In the genomic region with DNA sequence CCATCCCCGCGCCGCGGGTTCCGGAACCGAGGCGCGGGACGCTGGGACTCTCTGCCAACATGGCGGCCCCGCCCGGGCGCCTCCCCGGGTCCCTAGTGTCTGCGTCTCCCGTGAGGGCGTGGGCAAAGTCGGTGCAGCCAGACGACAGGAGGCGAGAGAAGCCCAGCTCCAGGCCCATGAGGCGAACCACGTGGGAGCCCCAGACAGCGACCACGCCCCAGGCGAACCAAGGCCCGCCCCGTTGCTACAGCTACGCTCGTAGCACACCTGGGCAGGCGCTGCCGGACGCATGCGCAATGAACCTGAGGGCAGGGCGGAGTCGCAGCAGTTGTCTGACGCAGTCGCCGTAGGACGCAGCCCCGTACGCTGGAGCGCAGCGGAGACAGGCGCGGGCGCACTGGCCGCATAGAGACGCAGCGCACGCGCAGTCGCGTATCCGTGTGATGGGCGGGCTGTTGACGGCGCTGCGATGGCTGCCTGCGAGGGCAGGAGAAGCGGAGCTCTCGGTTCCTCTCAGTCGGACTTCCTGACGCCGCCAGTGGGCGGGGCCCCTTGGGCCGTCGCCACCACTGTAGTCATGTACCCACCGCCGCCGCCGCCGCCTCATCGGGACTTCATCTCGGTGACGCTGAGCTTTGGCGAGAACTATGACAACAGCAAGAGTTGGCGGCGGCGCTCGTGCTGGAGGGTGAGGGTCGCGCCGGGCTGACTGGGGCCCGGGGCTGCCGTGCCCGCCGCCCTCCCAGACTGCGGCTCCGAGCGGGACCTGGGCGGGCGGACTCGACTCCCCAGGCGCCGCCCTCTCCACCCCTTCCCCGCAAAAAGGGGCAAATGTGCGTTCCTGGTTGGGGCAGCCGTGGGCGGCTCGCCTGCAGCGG, we compare ENCODE assay signal across 8 cellular contexts. TPM values are rescaled to one million over a fixed set of nuclear protein-coding genes. Genes with fewer than 3 reads are reported as not detected.
A peak's percentile ranks its signal among the peaks of the same experiment; 100 is the strongest.
DNase-seq lines count a peak whose midpoint lies in the region; ATAC-seq, FAIRE-seq and TF ChIP-seq lines count a peak whose summit lies in the region.

A gene (plus strand): TSS at position 455 of the 878 bp plus-strand sequence. CDS start 15 bp downstream, at position 470.

- 1% methylated on average over 84 of the region's 101 CpGs; no CpG with 5 or more reads in 1 of the 2 experiments for WGBS in H1 (ENCODE audit: extremely low coverage in 1 of 2, insufficient coverage in 1 of 2, insufficient read length in 1 of 2, insufficient replicate concordance in 2 of 2, low coverage in 1 of 2, low lambda C conversion rate in 2 of 2, missing lambda C conversion rate in 1 of 2), 2 experiments

- no peak within 1 kb of the TSS for H3K23ac ChIP-seq in H1 (ENCODE audit: insufficient read length)

- H4K8ac ChIP-seq in H1 (ENCODE audit: extremely low read depth, insufficient read depth, low read length), result peak within 1 kb of the TSS; percentile 87

- H2BK15ac ChIP-seq in H1 (ENCODE audit: low read length), result no peak within 1 kb of the TSS

- no peak within 1 kb of the TSS for H3K4ac ChIP-seq in H1 (replicated peaks; ENCODE audit: insufficient read length, low read depth, low read length)

- H3K36me3 ChIP-seq in H1 (ENCODE audit: control insufficient read depth in 2 of 4, insufficient read depth in 4 of 4, low read length in 3 of 4), result no peaks in the 10 kb centered on the region; a peak in 1 of 8 replicates

- H3K9ac ChIP-seq in H1 (replicated peaks in 1 of 4; ENCODE audit: extremely low read depth in 1 of 4, low read depth in 3 of 4, low read length in 3 of 4), result peak within 1 kb of the TSS; percentile 40 to 54 (median 49); a peak in 5 of 7 replicates

- peak; percentile 99 for DNase-seq in COLO829 (ENCODE audit: low spot score)
- peak; percentile 97 for DNase-seq in HTR-8/SVneo (ENCODE audit: insufficient read length, low spot score)
- DNase-seq in NOMO-1 treated with dmso at 0.1 percent for 144 hours (lab: John Stamatoyannopoulos, UW; ENCODE audit: unreplicated experiment), result peak; percentile 100
- DNase-seq in activated CD8-positive, alpha-beta memory T cell treated with anti-CD3 and anti-CD28 coated beads for 48 hours (ENCODE audit: low read depth in 2 of 3, low spot score in 2 of 3), result peak; percentile 95 to 99 (median 97)
- peak; percentile 97 to 99 for DNase-seq in H1 (ENCODE audit: low read depth in 1 of 2, low spot score in 2 of 2)
- peak; percentile 95 to 98 for DNase-seq in memory B cell (ENCODE audit: low spot score in 2 of 2)
- peak; percentile 99 for DNase-seq in stimulated activated CD8-positive, alpha-beta memory T cell treated with anti-CD3 and anti-CD28 coated beads, Interleukin-12 subunit alpha, Interleukin-12 subunit beta, amount 100 ng/mL, for 24 hours (ENCODE audit: extremely low read depth)

- peak within 1 kb of the TSS; percentile 88 for H3K27ac Mint-ChIP-seq in memory B cell

- H3K56ac ChIP-seq in H1 (replicated peaks; ENCODE audit: insufficient read length, low read depth, low read length), result no peak within 1 kb of the TSS

- peaks cover 12% of the 10 kb centered on the region; the same call in 1 of the 2 replicates for H3K23me2 ChIP-seq in H1 (ENCODE audit: low read depth, low read length)

- H2BK12ac ChIP-seq in H1 (ENCODE audit: low read depth, low read length), result no peak within 1 kb of the TSS; the same call in 1 of the 2 replicates

- TF ChIP-seq POLR2A in H1 (IDR thresholded peaks at IDR 0.05; ENCODE audit: control extremely low read depth in 1 of 2, low read depth in 2 of 2, low read length in 2 of 2), result peak in 1 of 2 experiments; percentile 73; a peak in 1 of 3 replicates

- POLR2A ChIA-PET in H1 (lab: Charles Lee; ENCODE audit: partially characterized antibody), result interaction anchor here (0.8 to 1.8 kb wide), 12 partner anchors 9 to 154 kb away, joined by 3 to 9 read pairs (median 4); a partner anchor contains a TSS

- ATAC-seq in GM21367 (IDR thresholded peaks at IDR 0.05; ENCODE audit: unreplicated experiment) (peak; percentile 66), memory B cell (ENCODE audit: low read depth) (peak; percentile 76)

- no peak for TF ChIP-seq EP300 in H1 (IDR thresholded peaks at IDR 0.05; ENCODE audit: borderline replicate concordance in 1 of 2, low read depth in 2 of 2, low read length in 2 of 2)

- peak within 1 kb of the TSS; percentile 55 to 81 (median 71) for H3K4me3 ChIP-seq in H1 (ENCODE audit: extremely low read depth in 1 of 4, insufficient read depth in 2 of 4, low read depth in 3 of 4, low read length in 4 of 4)

- H4K91ac ChIP-seq in H1 (replicated peaks; ENCODE audit: insufficient read length, low read length), result peak within 1 kb of the TSS; percentile 18

- peak in 1 of 3 experiments; percentile 6; a peak in 1 of 4 replicates for TF ChIP-seq CTCF in H1 (IDR thresholded peaks at IDR 0.05; ENCODE audit: control extremely low read depth in 1 of 3, insufficient read depth in 1 of 3, low read depth in 1 of 3, low read length in 3 of 3)

- no peaks in the 10 kb centered on the region for H3K9me3 Mint-ChIP-seq in memory B cell

- no peaks in the 10 kb centered on the region for H3K27me3 Mint-ChIP-seq in memory B cell

- H3K79me2 ChIP-seq in H1 (ENCODE audit: control insufficient read depth in 1 of 2, insufficient read depth in 2 of 2, low read length in 2 of 2), result no peaks in the 10 kb centered on the region

- H2BK120ac ChIP-seq in H1 (replicated peaks; ENCODE audit: low read depth, low read length), result no peak within 1 kb of the TSS

- H3K4me2 ChIP-seq in H1 (ENCODE audit: insufficient read depth in 1 of 2, low read depth in 2 of 2, low read length in 2 of 2), result peak within 1 kb of the TSS; percentile 83 to 94

- H4K5ac ChIP-seq in H1 (ENCODE audit: insufficient read length, low read depth, low read length), result peak within 1 kb of the TSS; percentile 10

- peak; percentile 97 for FAIRE-seq in HTR-8/SVneo (lab: Jason Lieb, UNC)
- FAIRE-seq in H1 (lab: Jason Lieb, UNC), result no peak

- TF ChIP-seq RAD21 in H1 (IDR thresholded peaks at IDR 0.05 in 1 of 2, conservative IDR thresholded peaks at IDR 0.05 in 1 of 2; ENCODE audit: low read depth in 2 of 2, low read length in 2 of 2), result no peak

- H3K36me3 Mint-ChIP-seq in memory B cell, result peaks cover 9% of the 10 kb centered on the region

- no peak within 1 kb of the TSS for H2BK20ac ChIP-seq in H1 (ENCODE audit: low read length)

- H3K27me3 ChIP-seq in H1 (replicated peaks in 1 of 4; ENCODE audit: control insufficient read depth in 3 of 4, extremely low read depth in 1 of 4, insufficient read depth in 3 of 4, low read length in 3 of 4), result peaks cover 0 to 11% (median 3%) of the 10 kb centered on the region in 4 experiments; a peak in 5 of 7 replicates

- no peak within 1 kb of the TSS for H3K27ac ChIP-seq in H1 (ENCODE audit: low read depth, low read length)

- no peaks in the 10 kb centered on the region for H4K20me1 ChIP-seq in H1 (replicated peaks in 1 of 2; ENCODE audit: control insufficient read depth in 1 of 2, insufficient read depth in 2 of 2, low read length in 2 of 2)

- CTCF ChIA-PET in H1 (lab: Charles Lee; ENCODE audit: partially characterized antibody), result interaction anchor here (0.7 to 7.8 kb wide), 7 partner anchors 19 to 62 kb away, joined by 3 to 80 read pairs (median 5); a partner anchor contains a TSS

- peak within 1 kb of the TSS; percentile 48; the same call in 1 of the 2 replicates for H3K18ac ChIP-seq in H1 (ENCODE audit: extremely low read depth, low read length)

- 0 out of 2 replicates have a peak within 1 kb of the TSS, but pooled peaks have one; percentile 60 for H2BK5ac ChIP-seq in H1 (ENCODE audit: low read depth, low read length)

- peaks cover 31% of the 10 kb centered on the region for H3K4me1 Mint-ChIP-seq in memory B cell

- H2AFZ ChIP-seq in H1 (ENCODE audit: low read length), result no peak within 1 kb of the TSS; the same call in 1 of the 2 replicates

- H3K79me1 ChIP-seq in H1 (ENCODE audit: low read depth, low read length), result no peaks in the 10 kb centered on the region

- peaks cover 0 to 10% (median 4%) of the 10 kb centered on the region in 4 experiments; a peak in 4 of 7 replicates for H3K4me1 ChIP-seq in H1 (replicated peaks in 1 of 4; ENCODE audit: control insufficient read depth in 3 of 4, insufficient read depth in 4 of 4, low read length in 3 of 4)

- H2AK5ac ChIP-seq in H1 (ENCODE audit: low read depth, low read length), result no peak within 1 kb of the TSS

- no peak within 1 kb of the TSS for H3K14ac ChIP-seq in H1 (ENCODE audit: insufficient read length)

- no peaks in the 10 kb centered on the region for H3K9me3 ChIP-seq in H1 (ENCODE audit: insufficient read depth in 2 of 2, low read depth in 1 of 2, low read length in 1 of 2)

- peak within 1 kb of the TSS; percentile 91 for H3K4me3 Mint-ChIP-seq in memory B cell

TF ChIP-seq in H1, 55 proteins besides CTCF, POLR2A, EP300 and RAD21 (continues in another document):
- TF ChIP-seq, protein P1, sequence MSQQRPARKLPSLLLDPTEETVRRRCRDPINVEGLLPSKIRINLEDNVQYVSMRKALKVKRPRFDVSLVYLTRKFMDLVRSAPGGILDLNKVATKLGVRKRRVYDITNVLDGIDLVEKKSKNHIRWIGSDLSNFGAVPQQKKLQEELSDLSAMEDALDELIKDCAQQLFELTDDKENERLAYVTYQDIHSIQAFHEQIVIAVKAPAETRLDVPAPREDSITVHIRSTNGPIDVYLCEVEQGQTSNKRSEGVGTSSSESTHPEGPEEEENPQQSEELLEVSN (IDR thresholded peaks at IDR 0.05), result peak; percentile 74; the same call in 1 of the 2 replicates
- peak; percentile 89 for TF ChIP-seq CREB1 (IDR thresholded peaks at IDR 0.05)
- TF ChIP-seq RNF2 (IDR thresholded peaks at IDR 0.05; ENCODE audit: borderline replicate concordance, low read depth, low read length, missing control alignments, poor library complexity, severe bottlenecking), result no peak
- peak; percentile 98 for TF ChIP-seq NRF1 (IDR thresholded peaks at IDR 0.05; ENCODE audit: low read depth, low read length)
- peak; percentile 73 for TF ChIP-seq KDM4A (IDR thresholded peaks at IDR 0.05; ENCODE audit: low read depth, low read length, severe bottlenecking)
- no peak for TF ChIP-seq TAF7 (optimal IDR thresholded peaks at IDR 0.05; ENCODE audit: borderline replicate concordance, low read depth, low read length)
- TF ChIP-seq SAP30 (IDR thresholded peaks at IDR 0.05; ENCODE audit: insufficient read depth, insufficient replicate concordance, low read length), result no peak
- TF ChIP-seq PHF8 (conservative IDR thresholded peaks at IDR 0.05; ENCODE audit: low read depth, low read length), result peak; percentile 46
- peak; percentile 10 for TF ChIP-seq ASH2L (IDR thresholded peaks at IDR 0.05; ENCODE audit: low read length)
- TF ChIP-seq SP2 (IDR thresholded peaks at IDR 0.05; ENCODE audit: low read length), result no peak

RNA-seq across cellular contexts. Expression of the gene that starts here (rescaled TPM):
- 35.1 and 36.3 TPM in 2 replicates for total RNA-seq in H1 (2021; fragmentation: NEBNext Ultra II Directional; extraction: Animal tissue kit (Norgen Biotek cat#: 25700))
- 33.7 and 36.5 TPM in 2 replicates for polyA plus RNA-seq in H1 (2011; rRNA removed)
- 36.6 TPM for polyA plus RNA-seq in H1 (2011; cell fraction: cytosol; rRNA removed)
- 104 TPM for polyA plus RNA-seq in H1 (2011; cell fraction: nucleus; rRNA removed)
- polyA plus RNA-seq in H1 (2012, experiment 1 of 2), result 23.8 to 36.3 TPM (median 35.0 TPM) in 4 replicates
- 24.9 TPM for polyA plus RNA-seq in H1 (2012, experiment 2 of 2)
- polyA plus RNA-seq in H1 (2013, experiment 1 of 2), result 40.1 TPM
- polyA plus RNA-seq in H1 (2013, experiment 2 of 2), result 37.2 TPM
- 39.6 and 51.7 TPM in 2 replicates for polyA minus RNA-seq in H1 (2011; rRNA and poly(A)+ RNA removed)
- polyA minus RNA-seq in H1 (2011; cell fraction: cytosol; rRNA and poly(A)+ RNA removed), result 23.0 TPM
- polyA minus RNA-seq in H1 (2011; cell fraction: nucleus; rRNA and poly(A)+ RNA removed), result 36.5 TPM
